16 cellular contexts compared by ENCODE assay signal in the genomic region with DNA sequence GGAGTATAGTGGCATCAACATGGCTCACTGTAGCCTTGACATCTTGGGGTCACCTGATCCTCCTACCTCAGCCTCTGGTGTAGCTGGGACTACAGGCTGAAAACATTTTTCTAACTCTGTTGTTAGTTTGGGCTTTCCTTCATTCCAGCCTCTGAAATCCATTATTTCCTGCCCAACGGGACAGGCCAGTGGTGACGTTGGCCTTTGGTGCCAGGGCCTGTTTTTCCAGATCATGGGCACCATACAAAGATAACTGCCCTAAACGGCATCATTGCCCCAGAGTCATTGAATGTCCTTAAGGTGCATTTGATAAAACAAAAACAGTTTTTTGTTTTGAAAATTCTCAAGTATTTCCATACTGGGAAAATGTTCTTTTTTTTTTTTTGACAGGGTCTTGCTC. TPM values are rescaled to one million over a fixed set of nuclear protein-coding genes. Genes with fewer than 3 reads are reported as not detected.
DNase-seq lines count a peak whose midpoint lies in the region; ATAC-seq and TF ChIP-seq lines count a peak whose summit lies in the region.
"Had no signal": no experiment of that assay in that cellular context is flagged by ENCODE, and none has a peak within 500 bp of the region (broad histone marks: within the 10 kb centered on the region; RNA-seq: fewer than 3 reads in every experiment).

No MANE protein-coding gene starts in this region.

- no peaks in the 10 kb centered on the region for H3K27me3 Mint-ChIP-seq in stimulated activated naive B cell treated with anti-CD40 and anti-IgM and Interleukin-4, amounts not matched to agents 10 μg/mL and 1 μg/mL and 100 μg/mL, for 72 hours
- H3K27me3 Mint-ChIP-seq in WTC11 (ENCODE audit: low read depth) = no peaks in the 10 kb centered on the region
- H3K27me3 Mint-ChIP-seq: CD4-positive, alpha-beta T cell had no signal

- no peak for TF ChIP-seq CTCF in left ventricle myocardium inferior (IDR thresholded peaks at IDR 0.05; ENCODE audit: borderline replicate concordance)
- no peak for TF ChIP-seq CTCF in WTC11 (IDR thresholded peaks at IDR 0.05)

- POLR2A ChIA-PET in WTC11 (lab: Charles Lee) = no interaction called here

- H3K27ac Mint-ChIP-seq in stimulated activated naive B cell treated with anti-CD40 and anti-IgM and Interleukin-4, amounts not matched to agents 10 μg/mL and 1 μg/mL and 100 μg/mL, for 72 hours = peak overlapping the region; percentile 37
- no peak overlapping the region for H3K27ac Mint-ChIP-seq in WTC11

- no peaks in the 10 kb centered on the region for H3K9me3 Mint-ChIP-seq in stimulated activated naive B cell treated with anti-CD40 and anti-IgM and Interleukin-4, amounts not matched to agents 10 μg/mL and 1 μg/mL and 100 μg/mL, for 72 hours
- H3K9me3 Mint-ChIP-seq in WTC11 = no peaks in the 10 kb centered on the region
- H3K9me3 Mint-ChIP-seq: CD4-positive, alpha-beta T cell had no signal

- H3K4me1 ChIP-seq in left ventricle myocardium inferior = peaks cover 100% of the 10 kb centered on the region

- no peaks in the 10 kb centered on the region for H3K27me3 ChIP-seq in left ventricle myocardium inferior (ENCODE audit: low read depth)
- H3K27me3 ChIP-seq: BLaER1 treated with 17β-estradiol and CSF1 and Interleukin-3, amounts not matched to agents 10 nM and 100 nM had no signal

- intact Hi-C loops in left ventricle myocardium inferior (cut with micrococcal nuclease) = no loop called here
- intact Hi-C loops in left cardiac atrium (cut with DNase I) = no loop called here

- no peak for DNase-seq in left ventricle myocardium inferior
- DNase-seq in left cardiac atrium = no peak
- DNase-seq in stimulated activated naive B cell treated with anti-CD40 and anti-IgM and Interleukin-4, amounts not matched to agents 10 μg/mL and 1 μg/mL and 100 μg/mL, for 72 hours = no peak
- DNase-seq in stimulated activated CD4-positive, alpha-beta T cell treated with anti-CD3 and anti-CD28 coated beads, Interleukin-2, amount 100 ng/mL, for 48 hours = no peak
- no peak for DNase-seq in WTC11 (ENCODE audit: low spot score)
- no peak for DNase-seq in activated naive CD4-positive, alpha-beta T cell treated with Interleukin-2 at 50 U/mL for 16 hours
- DNase-seq: ACHN; Calu3; CD4-positive, alpha-beta T cell; DMS 273 treated with DMSO at 0.1 percent for 48 hours; GM23248; IMR-90 had no signal

- ATAC-seq in left cardiac atrium = no peak
- peak; percentile 58 for ATAC-seq in esophagus mucosa
- no peak for ATAC-seq in stimulated activated naive B cell treated with anti-CD40 and anti-IgM and Interleukin-4, amounts not matched to agents 10 μg/mL and 1 μg/mL and 100 μg/mL, for 72 hours (replicated peaks)
- ATAC-seq in WTC11 = no peak
- ATAC-seq: GM12878, HCT116 had no signal

- H3K4me3 ChIP-seq in left ventricle myocardium inferior = no peak overlapping the region
- H3K4me3 ChIP-seq: BLaER1 treated with 17β-estradiol and CSF1 and Interleukin-3, amounts not matched to agents 10 nM and 100 nM; GM12878; GM23248 had no signal

- no peak overlapping the region for H3K4me3 Mint-ChIP-seq in stimulated activated naive B cell treated with anti-CD40 and anti-IgM and Interleukin-4, amounts not matched to agents 10 μg/mL and 1 μg/mL and 100 μg/mL, for 72 hours
- H3K4me3 Mint-ChIP-seq in WTC11 = no peak overlapping the region
- H3K4me3 Mint-ChIP-seq: CD4-positive, alpha-beta T cell had no signal

- CTCF ChIA-PET in WTC11 (lab: Charles Lee) = interaction anchor here (1.3 to 1.6 kb wide), 4 partner anchors 7 to 290 kb away, joined by 3 to 5 read pairs (median 4); no protein-coding TSS in a partner anchor

- H3K36me3 Mint-ChIP-seq in stimulated activated naive B cell treated with anti-CD40 and anti-IgM and Interleukin-4, amounts not matched to agents 10 μg/mL and 1 μg/mL and 100 μg/mL, for 72 hours = peaks cover 2 to 13% of the 10 kb centered on the region in 2 donors
- H3K36me3 Mint-ChIP-seq in WTC11 = no peaks in the 10 kb centered on the region

- peaks cover 38 to 75% of the 10 kb centered on the region in 2 donors for H3K4me1 Mint-ChIP-seq in stimulated activated naive B cell treated with anti-CD40 and anti-IgM and Interleukin-4, amounts not matched to agents 10 μg/mL and 1 μg/mL and 100 μg/mL, for 72 hours
- H3K4me1 Mint-ChIP-seq in WTC11 = peaks cover 58% of the 10 kb centered on the region

- no peaks in the 10 kb centered on the region for H3K36me3 ChIP-seq in left ventricle myocardium inferior

- H3K27ac ChIP-seq in left ventricle myocardium inferior (replicated peaks) = peak overlapping the region; percentile 25
- H3K27ac ChIP-seq: BLaER1 treated with 17β-estradiol and CSF1 and Interleukin-3, amounts not matched to agents 10 nM and 100 nM; GM23248 had no signal

- no peaks in the 10 kb centered on the region for H3K9me3 ChIP-seq in left ventricle myocardium inferior (replicated peaks)

TF ChIP-seq in WTC11, 78 proteins besides CTCF, POLR2A, EP300 and RAD21:
- TF ChIP-seq, protein P1, sequence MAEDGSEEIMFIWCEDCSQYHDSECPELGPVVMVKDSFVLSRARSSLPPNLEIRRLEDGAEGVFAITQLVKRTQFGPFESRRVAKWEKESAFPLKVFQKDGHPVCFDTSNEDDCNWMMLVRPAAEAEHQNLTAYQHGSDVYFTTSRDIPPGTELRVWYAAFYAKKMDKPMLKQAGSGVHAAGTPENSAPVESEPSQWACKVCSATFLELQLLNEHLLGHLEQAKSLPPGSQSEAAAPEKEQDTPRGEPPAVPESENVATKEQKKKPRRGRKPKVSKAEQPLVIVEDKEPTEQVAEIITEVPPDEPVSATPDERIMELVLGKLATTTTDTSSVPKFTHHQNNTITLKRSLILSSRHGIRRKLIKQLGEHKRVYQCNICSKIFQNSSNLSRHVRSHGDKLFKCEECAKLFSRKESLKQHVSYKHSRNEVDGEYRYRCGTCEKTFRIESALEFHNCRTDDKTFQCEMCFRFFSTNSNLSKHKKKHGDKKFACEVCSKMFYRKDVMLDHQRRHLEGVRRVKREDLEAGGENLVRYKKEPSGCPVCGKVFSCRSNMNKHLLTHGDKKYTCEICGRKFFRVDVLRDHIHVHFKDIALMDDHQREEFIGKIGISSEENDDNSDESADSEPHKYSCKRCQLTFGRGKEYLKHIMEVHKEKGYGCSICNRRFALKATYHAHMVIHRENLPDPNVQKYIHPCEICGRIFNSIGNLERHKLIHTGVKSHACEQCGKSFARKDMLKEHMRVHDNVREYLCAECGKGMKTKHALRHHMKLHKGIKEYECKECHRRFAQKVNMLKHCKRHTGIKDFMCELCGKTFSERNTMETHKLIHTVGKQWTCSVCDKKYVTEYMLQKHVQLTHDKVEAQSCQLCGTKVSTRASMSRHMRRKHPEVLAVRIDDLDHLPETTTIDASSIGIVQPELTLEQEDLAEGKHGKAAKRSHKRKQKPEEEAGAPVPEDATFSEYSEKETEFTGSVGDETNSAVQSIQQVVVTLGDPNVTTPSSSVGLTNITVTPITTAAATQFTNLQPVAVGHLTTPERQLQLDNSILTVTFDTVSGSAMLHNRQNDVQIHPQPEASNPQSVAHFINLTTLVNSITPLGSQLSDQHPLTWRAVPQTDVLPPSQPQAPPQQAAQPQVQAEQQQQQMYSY (CRISPR knock-in tag; IDR thresholded peaks at IDR 0.05) = no peak
- TF ChIP-seq, protein P2, sequence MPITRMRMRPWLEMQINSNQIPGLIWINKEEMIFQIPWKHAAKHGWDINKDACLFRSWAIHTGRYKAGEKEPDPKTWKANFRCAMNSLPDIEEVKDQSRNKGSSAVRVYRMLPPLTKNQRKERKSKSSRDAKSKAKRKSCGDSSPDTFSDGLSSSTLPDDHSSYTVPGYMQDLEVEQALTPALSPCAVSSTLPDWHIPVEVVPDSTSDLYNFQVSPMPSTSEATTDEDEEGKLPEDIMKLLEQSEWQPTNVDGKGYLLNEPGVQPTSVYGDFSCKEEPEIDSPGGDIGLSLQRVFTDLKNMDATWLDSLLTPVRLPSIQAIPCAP (CRISPR knock-in tag; IDR thresholded peaks at IDR 0.05) = no peak
- no peak for TF ChIP-seq PRRX2 (CRISPR knock-in tag; IDR thresholded peaks at IDR 0.05)
- TF ChIP-seq, protein P3, sequence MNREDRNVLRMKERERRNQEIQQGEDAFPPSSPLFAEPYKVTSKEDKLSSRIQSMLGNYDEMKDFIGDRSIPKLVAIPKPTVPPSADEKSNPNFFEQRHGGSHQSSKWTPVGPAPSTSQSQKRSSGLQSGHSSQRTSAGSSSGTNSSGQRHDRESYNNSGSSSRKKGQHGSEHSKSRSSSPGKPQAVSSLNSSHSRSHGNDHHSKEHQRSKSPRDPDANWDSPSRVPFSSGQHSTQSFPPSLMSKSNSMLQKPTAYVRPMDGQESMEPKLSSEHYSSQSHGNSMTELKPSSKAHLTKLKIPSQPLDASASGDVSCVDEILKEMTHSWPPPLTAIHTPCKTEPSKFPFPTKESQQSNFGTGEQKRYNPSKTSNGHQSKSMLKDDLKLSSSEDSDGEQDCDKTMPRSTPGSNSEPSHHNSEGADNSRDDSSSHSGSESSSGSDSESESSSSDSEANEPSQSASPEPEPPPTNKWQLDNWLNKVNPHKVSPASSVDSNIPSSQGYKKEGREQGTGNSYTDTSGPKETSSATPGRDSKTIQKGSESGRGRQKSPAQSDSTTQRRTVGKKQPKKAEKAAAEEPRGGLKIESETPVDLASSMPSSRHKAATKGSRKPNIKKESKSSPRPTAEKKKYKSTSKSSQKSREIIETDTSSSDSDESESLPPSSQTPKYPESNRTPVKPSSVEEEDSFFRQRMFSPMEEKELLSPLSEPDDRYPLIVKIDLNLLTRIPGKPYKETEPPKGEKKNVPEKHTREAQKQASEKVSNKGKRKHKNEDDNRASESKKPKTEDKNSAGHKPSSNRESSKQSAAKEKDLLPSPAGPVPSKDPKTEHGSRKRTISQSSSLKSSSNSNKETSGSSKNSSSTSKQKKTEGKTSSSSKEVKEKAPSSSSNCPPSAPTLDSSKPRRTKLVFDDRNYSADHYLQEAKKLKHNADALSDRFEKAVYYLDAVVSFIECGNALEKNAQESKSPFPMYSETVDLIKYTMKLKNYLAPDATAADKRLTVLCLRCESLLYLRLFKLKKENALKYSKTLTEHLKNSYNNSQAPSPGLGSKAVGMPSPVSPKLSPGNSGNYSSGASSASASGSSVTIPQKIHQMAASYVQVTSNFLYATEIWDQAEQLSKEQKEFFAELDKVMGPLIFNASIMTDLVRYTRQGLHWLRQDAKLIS (CRISPR knock-in tag; IDR thresholded peaks at IDR 0.05; ENCODE audit: borderline replicate concordance) = no peak
- TF ChIP-seq, protein P4, sequence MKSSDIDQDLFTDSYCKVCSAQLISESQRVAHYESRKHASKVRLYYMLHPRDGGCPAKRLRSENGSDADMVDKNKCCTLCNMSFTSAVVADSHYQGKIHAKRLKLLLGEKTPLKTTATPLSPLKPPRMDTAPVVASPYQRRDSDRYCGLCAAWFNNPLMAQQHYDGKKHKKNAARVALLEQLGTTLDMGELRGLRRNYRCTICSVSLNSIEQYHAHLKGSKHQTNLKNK (CRISPR knock-in tag; IDR thresholded peaks at IDR 0.05) = no peak

RNA-seq across cellular contexts. Expression of a gene that starts 32.1 kb away (rescaled TPM):
- total RNA-seq in left ventricle myocardium inferior (132 TPM), left cardiac atrium (100 to 1,000 TPM in 1 of 2 donors, 10 to 100 TPM in 1; 61.8 to 127 TPM), esophagus mucosa (26.9 TPM), WTC11 (2021) (10.1 to 11.3 TPM (median 11.1 TPM) in 3 replicates)
